Comparison of ENCODE assay signal across 8 cellular contexts in the genomic region with DNA sequence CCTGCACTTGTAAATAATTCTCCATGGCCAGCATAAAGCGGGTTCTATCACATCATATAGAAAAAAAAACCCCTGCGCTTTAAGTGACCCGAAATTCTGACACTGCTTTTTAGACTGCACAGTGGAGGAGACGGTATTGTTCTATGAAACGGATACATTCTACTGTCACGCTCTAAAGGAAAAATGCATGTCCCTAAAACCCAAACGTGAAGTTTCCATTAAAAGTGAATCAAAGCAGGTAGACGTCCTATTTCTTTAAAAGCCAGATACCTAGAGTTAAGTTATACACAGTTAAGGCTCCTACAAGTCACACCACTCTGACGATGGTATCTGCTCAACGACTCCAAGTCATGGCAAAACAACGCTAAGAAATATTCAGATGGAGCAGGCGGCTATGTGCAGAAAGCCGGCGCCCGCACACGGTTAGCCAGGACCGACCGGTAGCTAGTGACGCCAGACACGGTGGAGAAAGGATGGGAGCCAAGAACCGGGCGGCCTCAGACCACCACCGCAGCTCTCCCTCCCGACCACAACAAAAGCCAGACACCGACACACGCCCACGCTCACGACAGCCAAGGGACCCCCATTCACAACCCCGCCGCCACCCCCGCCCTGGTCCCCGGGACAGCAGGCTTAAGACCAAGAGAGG. TPM values are rescaled to one million over a fixed set of nuclear protein-coding genes. Genes with fewer than 3 reads are reported as not detected.
DNase-seq lines count a peak whose midpoint lies in the region; ATAC-seq and TF ChIP-seq lines count a peak whose summit lies in the region.

No MANE protein-coding gene starts in this region.

- WGBS in stomach, 5 donors, result 0 to 2% (median 1%) methylated on average over 23 to 32 of the region's 32 CpGs

- no peaks in the 10 kb centered on the region for H3K9me2 ChIP-seq in OCI-LY1 (ENCODE audit: low read depth, low read length)

- H3K27ac ChIP-seq in OCI-LY1 (ENCODE audit: low read depth, low read length, poor library complexity, severe bottlenecking) (peak overlapping the region; percentile 75), stomach (peak overlapping the region; percentile 98 to 100 (median 99))

- H3K9ac ChIP-seq in OCI-LY1 (ENCODE audit: low read length), result peak overlapping the region; percentile 90

- no peaks in the 10 kb centered on the region for H3F3A ChIP-seq in OCI-LY1 (ENCODE audit: insufficient read depth, low read length)

- peaks cover 35% of the 10 kb centered on the region for H3K79me2 ChIP-seq in OCI-LY1 (ENCODE audit: insufficient read depth, low read length)

- H3K9me3 ChIP-seq in OCI-LY1 (ENCODE audit: low read length) (no peaks in the 10 kb centered on the region), stomach (no peaks in the 10 kb centered on the region)

- H3K4me1 ChIP-seq in OCI-LY1 (ENCODE audit: insufficient read depth, low read length, severe bottlenecking) (peaks cover 29% of the 10 kb centered on the region), stomach (peaks cover 22 to 60% (median 42%) of the 10 kb centered on the region in 4 donors)

- no peak for TF ChIP-seq POLR2A in stomach (IDR thresholded peaks at IDR 0.05)

- peak; percentile 19 for ATAC-seq in HG02588 (IDR thresholded peaks at IDR 0.05; ENCODE audit: unreplicated experiment)

- peak; percentile 29 for DNase-seq in SIG-M5 treated with dmso at 0.1 percent for 504 hours (lab: John Stamatoyannopoulos, UW; ENCODE audit: unreplicated experiment)
- DNase-seq in SIG-M5 (lab: John Stamatoyannopoulos, UW), result no peak
- peak; percentile 7 to 26 for DNase-seq in T47D (ENCODE audit: low read depth in 1 of 2, low spot score in 1 of 2)
- peak; percentile 40 for DNase-seq in kidney tubule cell (ENCODE audit: low spot score)
- DNase-seq in stomach, result peak; percentile 36
- no peak for DNase-seq in HK-2 (ENCODE audit: unreplicated experiment)

- no peak overlapping the region for H2AFZ ChIP-seq in OCI-LY1 (ENCODE audit: low read length)

- no peaks in the 10 kb centered on the region for H4K20me1 ChIP-seq in OCI-LY1 (ENCODE audit: insufficient read depth, low read length)

- H3K4me2 ChIP-seq in OCI-LY1 (ENCODE audit: low read length), result peak overlapping the region; percentile 77

- H3K4me3 ChIP-seq in OCI-LY1 (ENCODE audit: low read depth, low read length, poor library complexity, severe bottlenecking), result peak overlapping the region; percentile 85
- H3K4me3 ChIP-seq in stomach, result peak overlapping the region; percentile 74 to 96 (median 86)

- H3K36me3 ChIP-seq in OCI-LY1 (ENCODE audit: insufficient read depth, low read length), result peaks cover 29% of the 10 kb centered on the region
- peaks cover 22 to 28% (median 27%) of the 10 kb centered on the region in 4 donors for H3K36me3 ChIP-seq in stomach

- TF ChIP-seq CTCF in OCI-LY1 (IDR thresholded peaks at IDR 0.05; ENCODE audit: low read length), result no peak
- TF ChIP-seq CTCF in stomach (IDR thresholded peaks at IDR 0.05), result no peak

- no peak for TF ChIP-seq EP300 in stomach (IDR thresholded peaks at IDR 0.05)

- no peaks in the 10 kb centered on the region for H3K27me3 ChIP-seq in OCI-LY1 (ENCODE audit: insufficient read depth, low read length)
- no peaks in the 10 kb centered on the region for H3K27me3 ChIP-seq in stomach

- intact Hi-C loops in stomach (cut with DNase I; ENCODE audit: low total_unique reads), result no loop called here

- in situ Hi-C loops in T47D (cut with HindIII; ENCODE audit: low pct_unique_long_range_greater_than_20kb, low sequenced_read_pairs), result no loop called here

RNA-seq across cellular contexts. Expression of a gene that starts 0.8 kb away (rescaled TPM):
- 100 to 1,000 TPM in 3 of 5 donors, 10 to 100 TPM in 2; 18.1 to 163 (median 126) TPM for total RNA-seq in stomach
- 100 to 1,000 TPM; 233 to 590 (median 480) TPM for polyA plus RNA-seq in stomach

RNA-seq across cellular contexts. Expression of a gene that starts 49.9 kb away (rescaled TPM):
- 100 to 1,000 TPM in 1 of 5 donors, 10 to 100 TPM in 4; 46.7 to 108 (median 76.5) TPM for total RNA-seq in stomach
- 10 to 100 TPM; 29.4 to 50.1 (median 33.7) TPM for polyA plus RNA-seq in stomach

Comparison
In these comparisons a context has a peak if more than half of its experiments do, and no peak if none do; other contexts are left out.
1. DNase-seq: peak in SIG-M5 treated with dmso at 0.1 percent for 504 hours (single experiment), T47D (2 of 2), kidney tubule cell (single experiment) and stomach (single experiment); none in SIG-M5 (single experiment) and HK-2 (single experiment).